Comparison of ENCODE assay signal across 8 cellular contexts in the genomic region with DNA sequence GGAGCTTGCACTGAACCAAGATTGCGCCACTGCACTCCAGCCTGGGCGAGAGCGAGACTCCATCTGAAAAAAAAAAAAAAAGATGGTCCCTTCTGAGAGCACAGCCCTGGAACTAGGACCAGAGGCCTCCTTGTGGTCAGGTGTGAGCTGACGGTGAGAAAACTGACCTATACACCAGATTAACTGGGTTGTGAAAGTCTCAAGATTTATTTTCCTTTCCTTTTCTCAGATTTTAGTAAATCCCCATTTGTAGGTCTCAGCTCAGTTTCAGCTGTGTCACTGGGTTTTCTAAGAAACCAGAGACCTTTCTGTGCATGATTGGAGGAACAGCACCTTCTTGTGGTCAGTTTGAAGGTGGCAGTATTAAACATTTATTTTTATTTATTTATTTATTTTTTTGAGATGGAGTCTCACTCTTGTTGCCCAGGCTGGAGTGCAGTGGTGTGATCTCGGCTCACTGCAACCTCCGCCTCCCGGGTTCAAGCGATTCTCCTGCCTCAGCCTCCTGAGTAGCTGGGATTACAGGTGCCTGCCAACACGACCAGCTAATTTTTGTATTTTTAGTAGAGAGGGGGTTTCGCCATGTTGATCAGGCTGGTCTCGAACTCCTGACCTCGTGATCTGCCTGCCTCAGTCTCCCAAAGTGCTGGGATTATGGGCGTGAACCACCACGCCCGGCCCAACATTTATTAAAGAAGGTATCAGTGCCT. TPM values are rescaled to one million over a fixed set of nuclear protein-coding genes. Genes with fewer than 3 reads are reported as not detected.
DNase-seq lines count a peak whose midpoint lies in the region; ATAC-seq and TF ChIP-seq lines count a peak whose summit lies in the region.
"Not testable (repeated sequence)": the region's sequence is repeated elsewhere in the genome, so short reads cannot be mapped to it uniquely, and the experiment has no call there.

No MANE protein-coding gene starts in this region.

- H3K36me3 ChIP-seq in CD4-positive, CD25-positive, alpha-beta regulatory T cell (ENCODE audit: control insufficient read depth, insufficient read depth, low read length); left lung: not testable (repeated sequence)

- H3K4me3 ChIP-seq in CD4-positive, CD25-positive, alpha-beta regulatory T cell (ENCODE audit: low read depth, low read length); epithelial cell of esophagus (ENCODE audit: low read length); left lung: not testable (repeated sequence)

- H3K9me3 ChIP-seq in CD4-positive, CD25-positive, alpha-beta regulatory T cell (ENCODE audit: control insufficient read depth in 2 of 2, low read length in 2 of 2); left lung: not testable (repeated sequence)

- DNase-seq in CD4-positive, CD25-positive, alpha-beta regulatory T cell: peak in 2 of 3 donors; percentile 44 to 72
- peak; percentile 34 for DNase-seq in GM19240 (ENCODE audit: insufficient read length, low spot score)
- DNase-seq in HT1080 (ENCODE audit: low read depth): peak; percentile 51
- peak; percentile 16 for DNase-seq in NCI-H774 (lab: John Stamatoyannopoulos, UW)
- peak; percentile 68 for DNase-seq in activated CD4-positive, alpha-beta T cell treated with anti-CD3 and anti-CD28 coated beads, Interleukin-2, amount 10 ng/mL, durations not matched to agents 24 days and 14 days
- DNase-seq in epithelial cell of esophagus (ENCODE audit: low read depth): peak; percentile 63
- not testable (repeated sequence) for DNase-seq in left lung
- peak; percentile 36 for DNase-seq in smooth muscle cell of the brain vasculature (ENCODE audit: low read depth, low spot score)

- not testable (repeated sequence) for H3K27ac ChIP-seq in CD4-positive, CD25-positive, alpha-beta regulatory T cell (ENCODE audit: insufficient read depth, low read length, poor library complexity, severe bottlenecking); left lung

- not testable (repeated sequence) for H3K4me3 Mint-ChIP-seq in CD4-positive, CD25-positive, alpha-beta regulatory T cell; activated CD4-positive, alpha-beta T cell treated with anti-CD3 and anti-CD28 coated beads, Interleukin-2, amount 10 ng/mL, durations not matched to agents 24 days and 14 days

- H3K9me3 Mint-ChIP-seq in CD4-positive, CD25-positive, alpha-beta regulatory T cell; activated CD4-positive, alpha-beta T cell treated with anti-CD3 and anti-CD28 coated beads, Interleukin-2, amount 10 ng/mL, durations not matched to agents 24 days and 14 days: not testable (repeated sequence)

- ATAC-seq in CD4-positive, CD25-positive, alpha-beta regulatory T cell (ENCODE audit: low read depth in 2 of 2): peak; percentile 62 to 63
- ATAC-seq in left lung: peak; percentile 92

- intact Hi-C loops in activated CD4-positive, alpha-beta T cell treated with anti-CD3 and anti-CD28 coated beads, Interleukin-2, amount 10 ng/mL, durations not matched to agents 24 days and 14 days (cut with micrococcal nuclease): loop anchor here (1.0 kb wide), 1 partner anchor 340 kb away; no protein-coding TSS in a partner anchor
- intact Hi-C loops in left lung (cut with DNase I): not testable (repeated sequence)

- H3K4me1 Mint-ChIP-seq in CD4-positive, CD25-positive, alpha-beta regulatory T cell; activated CD4-positive, alpha-beta T cell treated with anti-CD3 and anti-CD28 coated beads, Interleukin-2, amount 10 ng/mL, durations not matched to agents 24 days and 14 days: not testable (repeated sequence)

- H3K27me3 Mint-ChIP-seq in CD4-positive, CD25-positive, alpha-beta regulatory T cell: peaks cover 17% of the 10 kb centered on the region
- not testable (repeated sequence) for H3K27me3 Mint-ChIP-seq in activated CD4-positive, alpha-beta T cell treated with anti-CD3 and anti-CD28 coated beads, Interleukin-2, amount 10 ng/mL, durations not matched to agents 24 days and 14 days

- not testable (repeated sequence) for H3K36me3 Mint-ChIP-seq in CD4-positive, CD25-positive, alpha-beta regulatory T cell; activated CD4-positive, alpha-beta T cell treated with anti-CD3 and anti-CD28 coated beads, Interleukin-2, amount 10 ng/mL, durations not matched to agents 24 days and 14 days (ENCODE audit: low read depth)

- H3K4me1 ChIP-seq in CD4-positive, CD25-positive, alpha-beta regulatory T cell (ENCODE audit: control insufficient read depth, insufficient read depth, low read length, poor library complexity, severe bottlenecking); left lung: not testable (repeated sequence)

- peak; percentile 67 for TF ChIP-seq CTCF in epithelial cell of esophagus (IDR thresholded peaks at IDR 0.05; ENCODE audit: insufficient read depth, low read depth, low read length, missing control alignments)
- peak; percentile 26 to 67 for TF ChIP-seq CTCF in left lung (IDR thresholded peaks at IDR 0.05)

- H3K27me3 ChIP-seq in CD4-positive, CD25-positive, alpha-beta regulatory T cell (ENCODE audit: control insufficient read depth, insufficient read depth, low read length); left lung: not testable (repeated sequence)

- not testable (repeated sequence) for H3K27ac Mint-ChIP-seq in CD4-positive, CD25-positive, alpha-beta regulatory T cell; activated CD4-positive, alpha-beta T cell treated with anti-CD3 and anti-CD28 coated beads, Interleukin-2, amount 10 ng/mL, durations not matched to agents 24 days and 14 days

RNA-seq across cellular contexts. Expression of gene PRXL2C, which starts 11.7 kb away (rescaled TPM):
- total RNA-seq in CD4-positive, CD25-positive, alpha-beta regulatory T cell: 20.9 TPM
- 10 to 100 TPM in 1 of 4 donors, 1 to 10 TPM in 3; 7.5 to 11.1 (median 9.6) TPM for polyA plus RNA-seq in CD4-positive, CD25-positive, alpha-beta regulatory T cell
- 18.9 and 22.7 TPM in 2 replicates for total RNA-seq in HT1080 (2014; rRNA removed; shearing (Covaris generic))
- 7.7 and 8.8 TPM in 2 replicates for polyA plus RNA-seq in HT1080 (2015; cell fraction: cytosol; rRNA removed)
- 2.5 and 3.2 TPM in 2 replicates for polyA plus RNA-seq in HT1080 (2015; cell fraction: nucleus; rRNA removed)
- 7.8 and 9.8 TPM in 2 replicates for total RNA-seq in activated CD4-positive, alpha-beta T cell treated with anti-CD3 and anti-CD28 coated beads, Interleukin-2, amount 10 ng/mL, durations not matched to agents 24 days and 14 days
- total RNA-seq in left lung: 10 to 100 TPM; 18.2 to 31.9 TPM

RNA-seq across cellular contexts. Expression of gene CDC14B, which starts 47.2 kb away (rescaled TPM):
- total RNA-seq in CD4-positive, CD25-positive, alpha-beta regulatory T cell: 7.1 TPM
- polyA plus RNA-seq in CD4-positive, CD25-positive, alpha-beta regulatory T cell: 10 to 100 TPM in 2 of 4 donors, 1 to 10 TPM in 2; 7.4 to 17.7 (median 10.1) TPM
- total RNA-seq in HT1080 (2014; rRNA removed; shearing (Covaris generic)): 5.2 and 8.2 TPM in 2 replicates
- polyA plus RNA-seq in HT1080 (2015; cell fraction: cytosol; rRNA removed): 8.1 and 10.0 TPM in 2 replicates
- polyA plus RNA-seq in HT1080 (2015; cell fraction: nucleus; rRNA removed): 7.6 and 8.4 TPM in 2 replicates
- 1.0 and 1.1 TPM in 2 replicates for total RNA-seq in activated CD4-positive, alpha-beta T cell treated with anti-CD3 and anti-CD28 coated beads, Interleukin-2, amount 10 ng/mL, durations not matched to agents 24 days and 14 days
- total RNA-seq in left lung: 10 to 100 TPM; 10.5 to 17.1 TPM
